Comparison of ENCODE assay signal across 16 cellular contexts in the genomic region with DNA sequence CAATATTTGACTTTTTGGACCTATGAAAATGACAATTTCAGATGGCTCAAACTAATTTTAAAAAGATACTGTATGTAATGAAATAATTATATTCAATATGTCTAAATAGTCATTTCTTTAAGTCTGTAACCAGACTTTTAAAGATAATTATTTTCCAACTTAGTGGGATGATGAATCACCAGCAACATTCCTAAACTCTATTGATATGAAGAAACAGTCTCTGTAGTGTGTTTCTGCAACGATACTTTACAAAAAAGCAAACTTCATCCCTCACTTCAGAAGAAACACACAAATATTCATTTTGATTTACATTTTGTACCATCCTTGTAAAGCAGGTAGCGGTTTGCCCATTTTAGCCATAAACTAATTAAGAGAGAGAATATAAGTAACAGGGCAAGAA.
DNase-seq lines count a peak whose midpoint lies in the region; ATAC-seq and TF ChIP-seq lines count a peak whose summit lies in the region.
"Had no signal": no experiment of that assay in that cellular context is flagged by ENCODE, and none has a peak within 500 bp of the region (broad histone marks: within the 10 kb centered on the region; RNA-seq: fewer than 3 reads in every experiment).

No MANE protein-coding gene starts in this region.

- peak; percentile 53 for DNase-seq in COLO829 (ENCODE audit: low spot score)
- DNase-seq in RWPE2 (ENCODE audit: low spot score) = no peak
- peak; percentile 37 for DNase-seq in choroid plexus epithelial cell (ENCODE audit: low read depth)
- peak; percentile 15 for DNase-seq in kidney glomerular epithelial cell (lab: John Stamatoyannopoulos, UW)
- DNase-seq in A172 (ENCODE audit: low spot score) = no peak
- no peak for DNase-seq in NCI-H187 (lab: John Stamatoyannopoulos, UW)
- DNase-seq in CD4-positive, alpha-beta T cell = no peak
- no peak for DNase-seq in WERI-Rb-1
- DNase-seq: COR-L47, EL, NCI-H2029 treated with DMSO at 0.1 percent for 48 hours, NCI-H510A, NCI-H82 had no signal

- TF ChIP-seq CTCF in RWPE2 (IDR thresholded peaks at IDR 0.05; ENCODE audit: poor library complexity, severe bottlenecking) = no peak
- no peak for TF ChIP-seq CTCF in choroid plexus epithelial cell (conservative IDR thresholded peaks at IDR 0.05; ENCODE audit: low read depth, low read length)
- no peak for TF ChIP-seq CTCF in CD4-positive, alpha-beta T cell (IDR thresholded peaks at IDR 0.05)
- TF ChIP-seq CTCF in WERI-Rb-1 (IDR thresholded peaks at IDR 0.05; ENCODE audit: low read depth, low read length) = no peak

- H3K9me3 Mint-ChIP-seq in CD4-positive, alpha-beta T cell = no peaks in the 10 kb centered on the region

- H3K36me3 ChIP-seq in RWPE2 (ENCODE audit: low read depth) (no peaks in the 10 kb centered on the region), WERI-Rb-1 (no peaks in the 10 kb centered on the region)

- H3K4me1 Mint-ChIP-seq in CD4-positive, alpha-beta T cell (ENCODE audit: low read depth) = no peaks in the 10 kb centered on the region

- no peaks in the 10 kb centered on the region for H3K36me3 Mint-ChIP-seq in CD4-positive, alpha-beta T cell (ENCODE audit: low read depth)

- POLR2A ChIA-PET in CD4-positive, alpha-beta T cell (lab: Charles Lee) = no interaction called here

- CTCF ChIA-PET in CD4-positive, alpha-beta T cell (lab: Charles Lee) = no interaction called here

- H3K4me3 Mint-ChIP-seq in CD4-positive, alpha-beta T cell = no peak overlapping the region

- H3K4me1 ChIP-seq in RWPE2 (ENCODE audit: insufficient read depth, poor library complexity, severe bottlenecking) = peaks cover 39% of the 10 kb centered on the region

- H3K4me3 ChIP-seq in RWPE2 (ENCODE audit: severe bottlenecking) (no peak overlapping the region), choroid plexus epithelial cell (ENCODE audit: low read depth, low read length) (no peak overlapping the region), WERI-Rb-1 (ENCODE audit: low read depth, low read length) (no peak overlapping the region)

- H3K27ac ChIP-seq in RWPE2 (ENCODE audit: poor library complexity, severe bottlenecking) = peak overlapping the region; percentile 60
- H3K27ac ChIP-seq in CD4-positive, alpha-beta T cell (ENCODE audit: low read depth, low read length) = no peak overlapping the region
- H3K27ac ChIP-seq in WERI-Rb-1 = no peak overlapping the region
- H3K27ac ChIP-seq: C4-2B had no signal

- H3K27me3 Mint-ChIP-seq in CD4-positive, alpha-beta T cell = no peaks in the 10 kb centered on the region

- intact Hi-C loops in CD4-positive, alpha-beta T cell (cut with DNase I, micrococcal nuclease) = no loop called here

- peak; percentile 54; the same call in 1 of the 3 replicates for ATAC-seq in RWPE2 (ENCODE audit: low read depth)
- ATAC-seq in CD4-positive, alpha-beta T cell (ENCODE audit: poor library complexity) = no peak
- ATAC-seq: Panc1, Right ventricle myocardium inferior had no signal

- H3K27me3 ChIP-seq in RWPE2 (ENCODE audit: insufficient read depth, poor library complexity, severe bottlenecking) (no peaks in the 10 kb centered on the region), WERI-Rb-1 (ENCODE audit: insufficient read depth, low read depth, severe bottlenecking) (no peaks in the 10 kb centered on the region)
- H3K27me3 ChIP-seq in CD4-positive, alpha-beta T cell (ENCODE audit: control insufficient read depth, insufficient read depth, low read length) = no peaks in the 10 kb centered on the region

- H3K9me3 ChIP-seq in RWPE2 (ENCODE audit: severe bottlenecking) = no peaks in the 10 kb centered on the region
- H3K9me3 ChIP-seq in CD4-positive, alpha-beta T cell (ENCODE audit: control insufficient read depth, low read length) = no peaks in the 10 kb centered on the region
- no peaks in the 10 kb centered on the region for H3K9me3 ChIP-seq in WERI-Rb-1 (ENCODE audit: severe bottlenecking)

- H3K27ac Mint-ChIP-seq in CD4-positive, alpha-beta T cell = no peak overlapping the region

Comparison
In these comparisons a context has a peak if more than half of its experiments do, and no peak if none do; other contexts are left out.
1. DNase-seq: peak in COLO829 (single experiment), choroid plexus epithelial cell (single experiment) and kidney glomerular epithelial cell (single experiment); none in RWPE2 (single experiment), A172 (single experiment), NCI-H187 (0 of 2), CD4-positive, alpha-beta T cell (0 of 10) and WERI-Rb-1 (single experiment).